ENCODE assay signal across 1 cellular context in the genomic region with DNA sequence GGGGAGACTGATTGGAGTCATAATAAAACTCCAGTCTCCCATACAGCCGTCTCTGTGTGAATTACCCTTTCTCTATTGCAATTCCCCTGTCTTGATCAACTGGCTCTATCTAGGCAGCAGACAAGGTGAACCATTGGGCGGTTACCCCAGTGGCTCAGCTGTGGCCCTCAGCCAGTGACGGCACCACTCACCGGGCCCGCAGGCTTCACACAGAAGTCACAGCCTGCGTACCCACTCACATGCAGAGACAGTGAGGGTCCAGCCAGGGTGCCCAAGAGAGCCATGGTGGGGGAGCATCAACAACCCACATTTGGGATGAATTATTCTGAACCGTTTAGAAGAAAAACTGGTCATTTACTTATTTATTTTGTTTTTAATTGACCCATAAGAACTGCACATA.
TF ChIP-seq lines count a peak whose summit lies in the region.

No MANE protein-coding gene starts in this region.

TF ChIP-seq in WTC11, 78 proteins besides CTCF, POLR2A, EP300 and RAD21 (continued from another document):
- TF ChIP-seq, protein P1, sequence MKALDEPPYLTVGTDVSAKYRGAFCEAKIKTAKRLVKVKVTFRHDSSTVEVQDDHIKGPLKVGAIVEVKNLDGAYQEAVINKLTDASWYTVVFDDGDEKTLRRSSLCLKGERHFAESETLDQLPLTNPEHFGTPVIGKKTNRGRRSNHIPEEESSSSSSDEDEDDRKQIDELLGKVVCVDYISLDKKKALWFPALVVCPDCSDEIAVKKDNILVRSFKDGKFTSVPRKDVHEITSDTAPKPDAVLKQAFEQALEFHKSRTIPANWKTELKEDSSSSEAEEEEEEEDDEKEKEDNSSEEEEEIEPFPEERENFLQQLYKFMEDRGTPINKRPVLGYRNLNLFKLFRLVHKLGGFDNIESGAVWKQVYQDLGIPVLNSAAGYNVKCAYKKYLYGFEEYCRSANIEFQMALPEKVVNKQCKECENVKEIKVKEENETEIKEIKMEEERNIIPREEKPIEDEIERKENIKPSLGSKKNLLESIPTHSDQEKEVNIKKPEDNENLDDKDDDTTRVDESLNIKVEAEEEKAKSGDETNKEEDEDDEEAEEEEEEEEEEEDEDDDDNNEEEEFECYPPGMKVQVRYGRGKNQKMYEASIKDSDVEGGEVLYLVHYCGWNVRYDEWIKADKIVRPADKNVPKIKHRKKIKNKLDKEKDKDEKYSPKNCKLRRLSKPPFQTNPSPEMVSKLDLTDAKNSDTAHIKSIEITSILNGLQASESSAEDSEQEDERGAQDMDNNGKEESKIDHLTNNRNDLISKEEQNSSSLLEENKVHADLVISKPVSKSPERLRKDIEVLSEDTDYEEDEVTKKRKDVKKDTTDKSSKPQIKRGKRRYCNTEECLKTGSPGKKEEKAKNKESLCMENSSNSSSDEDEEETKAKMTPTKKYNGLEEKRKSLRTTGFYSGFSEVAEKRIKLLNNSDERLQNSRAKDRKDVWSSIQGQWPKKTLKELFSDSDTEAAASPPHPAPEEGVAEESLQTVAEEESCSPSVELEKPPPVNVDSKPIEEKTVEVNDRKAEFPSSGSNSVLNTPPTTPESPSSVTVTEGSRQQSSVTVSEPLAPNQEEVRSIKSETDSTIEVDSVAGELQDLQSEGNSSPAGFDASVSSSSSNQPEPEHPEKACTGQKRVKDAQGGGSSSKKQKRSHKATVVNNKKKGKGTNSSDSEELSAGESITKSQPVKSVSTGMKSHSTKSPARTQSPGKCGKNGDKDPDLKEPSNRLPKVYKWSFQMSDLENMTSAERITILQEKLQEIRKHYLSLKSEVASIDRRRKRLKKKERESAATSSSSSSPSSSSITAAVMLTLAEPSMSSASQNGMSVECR (CRISPR knock-in tag; IDR thresholded peaks at IDR 0.05; ENCODE audit: borderline replicate concordance), result no peak
- TF ChIP-seq, protein P2, sequence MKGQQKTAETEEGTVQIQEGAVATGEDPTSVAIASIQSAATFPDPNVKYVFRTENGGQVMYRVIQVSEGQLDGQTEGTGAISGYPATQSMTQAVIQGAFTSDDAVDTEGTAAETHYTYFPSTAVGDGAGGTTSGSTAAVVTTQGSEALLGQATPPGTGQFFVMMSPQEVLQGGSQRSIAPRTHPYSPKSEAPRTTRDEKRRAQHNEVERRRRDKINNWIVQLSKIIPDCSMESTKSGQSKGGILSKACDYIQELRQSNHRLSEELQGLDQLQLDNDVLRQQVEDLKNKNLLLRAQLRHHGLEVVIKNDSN (CRISPR knock-in tag; IDR thresholded peaks at IDR 0.05), result no peak
- TF ChIP-seq, protein P3, sequence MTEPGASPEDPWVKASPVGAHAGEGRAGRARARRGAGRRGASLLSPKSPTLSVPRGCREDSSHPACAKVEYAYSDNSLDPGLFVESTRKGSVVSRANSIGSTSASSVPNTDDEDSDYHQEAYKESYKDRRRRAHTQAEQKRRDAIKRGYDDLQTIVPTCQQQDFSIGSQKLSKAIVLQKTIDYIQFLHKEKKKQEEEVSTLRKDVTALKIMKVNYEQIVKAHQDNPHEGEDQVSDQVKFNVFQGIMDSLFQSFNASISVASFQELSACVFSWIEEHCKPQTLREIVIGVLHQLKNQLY (CRISPR knock-in tag; IDR thresholded peaks at IDR 0.05), result no peak
- TF ChIP-seq CBFB (CRISPR knock-in tag; IDR thresholded peaks at IDR 0.05; ENCODE audit: low read depth) (no peak), EMX1 (CRISPR knock-in tag; IDR thresholded peaks at IDR 0.05) (no peak), PRRX2 (CRISPR knock-in tag; IDR thresholded peaks at IDR 0.05) (no peak), ZNF423 (CRISPR knock-in tag; IDR thresholded peaks at IDR 0.05) (no peak)
- TF ChIP-seq, protein P4, sequence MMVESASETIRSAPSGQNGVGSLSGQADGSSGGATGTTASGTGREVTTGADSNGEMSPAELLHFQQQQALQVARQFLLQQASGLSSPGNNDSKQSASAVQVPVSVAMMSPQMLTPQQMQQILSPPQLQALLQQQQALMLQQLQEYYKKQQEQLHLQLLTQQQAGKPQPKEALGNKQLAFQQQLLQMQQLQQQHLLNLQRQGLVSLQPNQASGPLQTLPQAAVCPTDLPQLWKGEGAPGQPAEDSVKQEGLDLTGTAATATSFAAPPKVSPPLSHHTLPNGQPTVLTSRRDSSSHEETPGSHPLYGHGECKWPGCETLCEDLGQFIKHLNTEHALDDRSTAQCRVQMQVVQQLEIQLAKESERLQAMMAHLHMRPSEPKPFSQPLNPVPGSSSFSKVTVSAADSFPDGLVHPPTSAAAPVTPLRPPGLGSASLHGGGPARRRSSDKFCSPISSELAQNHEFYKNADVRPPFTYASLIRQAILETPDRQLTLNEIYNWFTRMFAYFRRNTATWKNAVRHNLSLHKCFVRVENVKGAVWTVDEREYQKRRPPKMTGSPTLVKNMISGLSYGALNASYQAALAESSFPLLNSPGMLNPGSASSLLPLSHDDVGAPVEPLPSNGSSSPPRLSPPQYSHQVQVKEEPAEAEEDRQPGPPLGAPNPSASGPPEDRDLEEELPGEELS (CRISPR knock-in tag; IDR thresholded peaks at IDR 0.05), result no peak
- TF ChIP-seq, protein P5, sequence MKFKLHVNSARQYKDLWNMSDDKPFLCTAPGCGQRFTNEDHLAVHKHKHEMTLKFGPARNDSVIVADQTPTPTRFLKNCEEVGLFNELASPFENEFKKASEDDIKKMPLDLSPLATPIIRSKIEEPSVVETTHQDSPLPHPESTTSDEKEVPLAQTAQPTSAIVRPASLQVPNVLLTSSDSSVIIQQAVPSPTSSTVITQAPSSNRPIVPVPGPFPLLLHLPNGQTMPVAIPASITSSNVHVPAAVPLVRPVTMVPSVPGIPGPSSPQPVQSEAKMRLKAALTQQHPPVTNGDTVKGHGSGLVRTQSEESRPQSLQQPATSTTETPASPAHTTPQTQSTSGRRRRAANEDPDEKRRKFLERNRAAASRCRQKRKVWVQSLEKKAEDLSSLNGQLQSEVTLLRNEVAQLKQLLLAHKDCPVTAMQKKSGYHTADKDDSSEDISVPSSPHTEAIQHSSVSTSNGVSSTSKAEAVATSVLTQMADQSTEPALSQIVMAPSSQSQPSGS (CRISPR knock-in tag; IDR thresholded peaks at IDR 0.05; ENCODE audit: borderline replicate concordance, low read depth), result no peak
TF ChIP-seq in WTC11: peak in this region for 0.
